In genomic region chr7:129902788-129903422, GRCh38 we compare ENCODE assay signal across 16 cellular contexts. TPM values are rescaled to one million over a fixed set of nuclear protein-coding genes. Genes with fewer than 3 reads are reported as not detected.
A peak's percentile ranks its signal among the peaks of the same experiment; 100 is the strongest.
DNase-seq lines count a peak whose midpoint lies in the region; ATAC-seq and TF ChIP-seq lines count a peak whose summit lies in the region.
"Had no signal": no experiment of that assay in that cellular context is flagged by ENCODE, and none has a peak within 500 bp of the region (broad histone marks: within the 10 kb centered on the region; RNA-seq: fewer than 3 reads in every experiment).

No MANE protein-coding gene starts in this region.

- H3K36me3 ChIP-seq in Loucy (ENCODE audit: insufficient read depth, low read length), result peaks cover 4% of the 10 kb centered on the region; the same call in 1 of the 2 replicates
- no peaks in the 10 kb centered on the region for H3K36me3 ChIP-seq in effector memory CD4-positive, alpha-beta T cell (ENCODE audit: control insufficient read depth, insufficient read depth, low read length)
- no peaks in the 10 kb centered on the region for H3K36me3 ChIP-seq in testis (ENCODE audit: low read depth, missing control alignments)

- peak; percentile 43 for ATAC-seq in activated CD4-positive, alpha-beta T cell treated with anti-CD3 and anti-CD28 coated beads for 36 hours
- no peak for ATAC-seq in GM21423 (IDR thresholded peaks at IDR 0.05; ENCODE audit: unreplicated experiment)

- CTCF ChIA-PET in activated CD4-positive, alpha-beta T cell treated with anti-CD3 and anti-CD28 coated beads for 36 hours (lab: Charles Lee), result interaction anchor here (0.5 kb wide), 1 partner anchor 53 kb away, joined by 3 read pairs; no protein-coding TSS in a partner anchor
- CTCF ChIA-PET in activated CD4-positive, alpha-beta T cell treated with anti-CD3 and anti-CD28 coated beads, Interleukin-2, amount 10 ng/mL, durations not matched to agents 7 days and 5 days (lab: Charles Lee), result interaction anchor here (1.6 kb wide), 1 partner anchor 9 kb away, joined by 5 read pairs; no protein-coding TSS in a partner anchor

- peak overlapping the region; percentile 1 for H3K27ac ChIP-seq in effector memory CD4-positive, alpha-beta T cell (ENCODE audit: insufficient read depth, low read length, poor library complexity, severe bottlenecking)
- no peak overlapping the region for H3K27ac ChIP-seq in testis
- H3K27ac ChIP-seq: C4-2B had no signal

- no peaks in the 10 kb centered on the region for H3K9me3 ChIP-seq in Loucy (ENCODE audit: insufficient read depth, low read depth, low read length)
- H3K9me3 ChIP-seq in effector memory CD4-positive, alpha-beta T cell (ENCODE audit: control insufficient read depth, low read length), result no peaks in the 10 kb centered on the region
- no peaks in the 10 kb centered on the region for H3K9me3 ChIP-seq in testis
- H3K9me3 ChIP-seq: Peyer's patch had no signal

- no peaks in the 10 kb centered on the region for H3K27me3 Mint-ChIP-seq in activated CD4-positive, alpha-beta T cell treated with anti-CD3 and anti-CD28 coated beads for 36 hours
- H3K27me3 Mint-ChIP-seq in activated CD4-positive, alpha-beta T cell treated with anti-CD3 and anti-CD28 coated beads, Interleukin-2, amount 10 ng/mL, durations not matched to agents 7 days and 5 days, result no peaks in the 10 kb centered on the region

- H3K4me3 ChIP-seq in Loucy (ENCODE audit: low read length, poor library complexity, severe bottlenecking) (no peak overlapping the region), testis (no peak overlapping the region)
- H3K4me3 ChIP-seq in effector memory CD4-positive, alpha-beta T cell (ENCODE audit: insufficient read depth, low read depth, low read length, poor library complexity, severe bottlenecking), result peak overlapping the region; percentile 12
- H3K4me3 ChIP-seq: Peyer's patch had no signal

- no peak overlapping the region for H3K27ac Mint-ChIP-seq in activated CD4-positive, alpha-beta T cell treated with anti-CD3 and anti-CD28 coated beads for 36 hours
- no peak overlapping the region for H3K27ac Mint-ChIP-seq in activated CD4-positive, alpha-beta T cell treated with anti-CD3 and anti-CD28 coated beads, Interleukin-2, amount 10 ng/mL, durations not matched to agents 7 days and 5 days

- TF ChIP-seq CTCF in Loucy (conservative IDR thresholded peaks at IDR 0.05; ENCODE audit: low read length), result no peak
- TF ChIP-seq CTCF in testis (IDR thresholded peaks at IDR 0.05), result no peak

- TF ChIP-seq POLR2A in testis (IDR thresholded peaks at IDR 0.05), result no peak

- H3K27me3 ChIP-seq in Loucy (ENCODE audit: insufficient read depth, low read length, poor library complexity, severe bottlenecking), result no peaks in the 10 kb centered on the region
- no peaks in the 10 kb centered on the region for H3K27me3 ChIP-seq in effector memory CD4-positive, alpha-beta T cell (replicated peaks; ENCODE audit: control insufficient read depth, insufficient read depth, low read length, poor library complexity, severe bottlenecking)
- H3K27me3 ChIP-seq in testis, result no peaks in the 10 kb centered on the region
- H3K27me3 ChIP-seq: Peyer's patch had no signal

- H3K9me2 ChIP-seq in Loucy (replicated peaks; ENCODE audit: low read depth, low read length), result no peaks in the 10 kb centered on the region

- peaks cover 75% of the 10 kb centered on the region for H3K4me1 Mint-ChIP-seq in activated CD4-positive, alpha-beta T cell treated with anti-CD3 and anti-CD28 coated beads for 36 hours
- H3K4me1 Mint-ChIP-seq in activated CD4-positive, alpha-beta T cell treated with anti-CD3 and anti-CD28 coated beads, Interleukin-2, amount 10 ng/mL, durations not matched to agents 7 days and 5 days, result peaks cover 32% of the 10 kb centered on the region

- POLR2A ChIA-PET in activated CD4-positive, alpha-beta T cell treated with anti-CD3 and anti-CD28 coated beads for 36 hours (lab: Charles Lee), result interaction anchor here (0.6 kb wide), 1 partner anchor 432 kb away, joined by 3 read pairs; no protein-coding TSS in a partner anchor
- POLR2A ChIA-PET in activated CD4-positive, alpha-beta T cell treated with anti-CD3 and anti-CD28 coated beads, Interleukin-2, amount 10 ng/mL, durations not matched to agents 7 days and 5 days (lab: Charles Lee), result interaction anchor here (0.6 kb wide), 1 partner anchor 48 kb away, joined by 3 read pairs; no protein-coding TSS in a partner anchor

- no peak for DNase-seq in activated CD4-positive, alpha-beta T cell treated with anti-CD3 and anti-CD28 coated beads for 36 hours
- DNase-seq in activated CD4-positive, alpha-beta T cell treated with anti-CD3 and anti-CD28 coated beads, Interleukin-2, amount 10 ng/mL, durations not matched to agents 7 days and 5 days, result no peak
- DNase-seq in effector memory CD4-positive, alpha-beta T cell, result no peak
- DNase-seq in testis, result peak; percentile 41
- no peak for DNase-seq in NCI-H2171 treated with DMSO at 0.1 percent for 48 hours (lab: John Stamatoyannopoulos, UW)
- no peak for DNase-seq in NCI-H774 (lab: John Stamatoyannopoulos, UW)
- DNase-seq: Calu3, DMS79, MM.1S, NCI-H1105, NCI-H1694 treated with DMSO at 0.1 percent for 48 hours, Peyer's patch, Right ventricle myocardium superior had no signal

- peaks cover 29% of the 10 kb centered on the region for H3K36me3 Mint-ChIP-seq in activated CD4-positive, alpha-beta T cell treated with anti-CD3 and anti-CD28 coated beads for 36 hours (ENCODE audit: low read depth)
- H3K36me3 Mint-ChIP-seq in activated CD4-positive, alpha-beta T cell treated with anti-CD3 and anti-CD28 coated beads, Interleukin-2, amount 10 ng/mL, durations not matched to agents 7 days and 5 days (ENCODE audit: low read depth), result peaks cover 39% of the 10 kb centered on the region

- no peaks in the 10 kb centered on the region for H4K20me1 ChIP-seq in Loucy (ENCODE audit: insufficient read depth, low read length, poor library complexity, severe bottlenecking)

- intact Hi-C loops in activated CD4-positive, alpha-beta T cell treated with anti-CD3 and anti-CD28 coated beads for 36 hours (cut with DNase I, micrococcal nuclease), result no loop called here
- intact Hi-C loops in testis (cut with DNase I; ENCODE audit: low total_unique reads), result no loop called here

- H3K9me3 Mint-ChIP-seq in activated CD4-positive, alpha-beta T cell treated with anti-CD3 and anti-CD28 coated beads for 36 hours (ENCODE audit: low read depth), result peaks cover 14% of the 10 kb centered on the region
- H3K9me3 Mint-ChIP-seq in activated CD4-positive, alpha-beta T cell treated with anti-CD3 and anti-CD28 coated beads, Interleukin-2, amount 10 ng/mL, durations not matched to agents 7 days and 5 days, result peaks cover 15% of the 10 kb centered on the region

- peak overlapping the region; percentile 15 for H3K4me2 ChIP-seq in Loucy (ENCODE audit: low read depth, low read length, poor library complexity, severe bottlenecking)

- no peaks in the 10 kb centered on the region for H3K79me2 ChIP-seq in Loucy (ENCODE audit: insufficient read depth, low read length)

- H3K4me1 ChIP-seq in Loucy (ENCODE audit: insufficient read depth, low read length, poor library complexity, severe bottlenecking) (peaks cover 35% of the 10 kb centered on the region), testis (peaks cover 39% of the 10 kb centered on the region)
- peaks cover 45% of the 10 kb centered on the region for H3K4me1 ChIP-seq in effector memory CD4-positive, alpha-beta T cell (ENCODE audit: control insufficient read depth, insufficient read depth, low read length, poor library complexity, severe bottlenecking)

- WGBS in testis, 2 donors, result 62 to 81% methylated on average over 8 of the region's 8 CpGs

- no peak overlapping the region for H3K4me3 Mint-ChIP-seq in activated CD4-positive, alpha-beta T cell treated with anti-CD3 and anti-CD28 coated beads for 36 hours
- H3K4me3 Mint-ChIP-seq in activated CD4-positive, alpha-beta T cell treated with anti-CD3 and anti-CD28 coated beads, Interleukin-2, amount 10 ng/mL, durations not matched to agents 7 days and 5 days, result no peak overlapping the region

- H3K9ac ChIP-seq in Loucy (ENCODE audit: low read depth, low read length, poor library complexity, severe bottlenecking), result no peak overlapping the region

- no peaks in the 10 kb centered on the region for H3F3A ChIP-seq in Loucy (ENCODE audit: low read depth)

- no peak overlapping the region for H2AFZ ChIP-seq in Loucy (ENCODE audit: low read length)

RNA-seq across cellular contexts. Expression of gene UBE2H, which starts 49.9 kb away (rescaled TPM):
- total RNA-seq in activated CD4-positive, alpha-beta T cell treated with anti-CD3 and anti-CD28 coated beads for 36 hours, result 10 to 100 TPM; 25.6 to 40.7 TPM
- 10 to 100 TPM; 34.9 to 40.3 TPM for total RNA-seq in activated CD4-positive, alpha-beta T cell treated with anti-CD3 and anti-CD28 coated beads, Interleukin-2, amount 10 ng/mL, durations not matched to agents 7 days and 5 days
- 100 to 1,000 TPM; 126 to 130 TPM for total RNA-seq in testis
- 93.5 TPM for polyA plus RNA-seq in testis (ENCODE audit: insufficient read depth, low read depth, low replicate concordance)
